13 cellular contexts compared by ENCODE assay signal in the genomic region with DNA sequence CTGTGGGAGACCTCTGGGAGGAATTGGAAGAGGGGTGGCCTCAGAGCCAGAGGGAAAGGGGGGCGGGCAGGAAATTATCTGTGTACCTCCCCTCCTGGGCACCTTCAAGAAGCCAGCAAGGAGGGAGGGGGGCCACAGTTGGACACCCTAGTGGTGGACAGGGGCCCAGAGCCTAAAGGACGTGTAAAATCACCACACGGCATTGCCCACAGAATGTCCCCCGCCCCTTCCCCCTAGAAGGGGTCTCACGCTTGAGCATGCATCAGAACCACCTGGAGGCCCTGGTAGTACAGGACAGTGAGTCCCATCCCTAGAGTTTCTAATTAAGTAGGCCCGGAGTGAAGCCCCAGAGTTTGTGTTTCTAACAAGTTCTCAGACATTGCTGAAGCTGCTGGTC. TPM values are rescaled to one million over a fixed set of nuclear protein-coding genes. Genes with fewer than 3 reads are reported as not detected.
DNase-seq lines count a peak whose midpoint lies in the region; ATAC-seq and TF ChIP-seq lines count a peak whose summit lies in the region.
"Had no signal": no experiment of that assay in that cellular context is flagged by ENCODE, and none has a peak within 500 bp of the region (broad histone marks: within the 10 kb centered on the region; RNA-seq: fewer than 3 reads in every experiment).

No MANE protein-coding gene starts in this region.

- H3K27ac Mint-ChIP-seq in naive thymus-derived CD8-positive, alpha-beta T cell: peak overlapping the region in 8 of 10 donors; percentile 38 to 94 (median 79)

- TF ChIP-seq CTCF in OCI-LY7 (conservative IDR thresholded peaks at IDR 0.05; ENCODE audit: low read length): no peak
- TF ChIP-seq CTCF in thoracic aorta (IDR thresholded peaks at IDR 0.05): no peak
- TF ChIP-seq CTCF in mucosa of descending colon (IDR thresholded peaks at IDR 0.05): no peak

- POLR2A ChIA-PET in OCI-LY7 (lab: Charles Lee): no interaction called here
- POLR2A ChIA-PET in naive thymus-derived CD8-positive, alpha-beta T cell (lab: Charles Lee): interaction anchor here (0.6 to 1.3 kb wide), 3 partner anchors 44 to 120 kb away, joined by 3 to 4 read pairs (median 3); no protein-coding TSS in a partner anchor

- CTCF ChIA-PET in OCI-LY7 (lab: Charles Lee; ENCODE audit: unreplicated experiment): interaction anchor here (1.0 to 2.6 kb wide), 2 partner anchors 25 to 50 kb away, joined by 3 to 8 read pairs; no protein-coding TSS in a partner anchor

- H3K36me3 Mint-ChIP-seq in naive thymus-derived CD8-positive, alpha-beta T cell: peaks cover 0 to 14% (median 0%) of the 10 kb centered on the region in 3 donors

- ATAC-seq in naive thymus-derived CD8-positive, alpha-beta T cell: no peak
- ATAC-seq in thoracic aorta (ENCODE audit: insufficient number of reproducible peaks, low FRiP score, low read depth): no peak
- ATAC-seq in mucosa of descending colon: no peak
- no peak for ATAC-seq in HG03378 (IDR thresholded peaks at IDR 0.05; ENCODE audit: unreplicated experiment)

- BruUV-seq in OCI-LY7 (replicated peaks; lab: Mats Ljungman, UMichigan): no TSS peak

- H3K4me1 Mint-ChIP-seq in naive thymus-derived CD8-positive, alpha-beta T cell: peaks cover 27 to 60% (median 42%) of the 10 kb centered on the region in 4 donors

- H3K4me3 Mint-ChIP-seq in naive thymus-derived CD8-positive, alpha-beta T cell: no peak overlapping the region
- H3K4me3 Mint-ChIP-seq: activated naive CD4-positive, alpha-beta T cell treated with anti-CD3 and anti-CD28 coated beads, Interleukin-2, amount 10 ng/mL, durations not matched to agents 7 days and 5 days had no signal

- H3K27ac ChIP-seq in OCI-LY7 (ENCODE audit: low read depth, low read length, poor library complexity, severe bottlenecking) (no peak overlapping the region), thoracic aorta (peak overlapping the region; percentile 75 to 93)
- H3K27ac ChIP-seq: foreskin keratinocyte had no signal

- peaks cover 17% of the 10 kb centered on the region for H3K4me1 ChIP-seq in OCI-LY7 (ENCODE audit: insufficient read depth, low read length, poor library complexity, severe bottlenecking)
- peaks cover 17 to 40% of the 10 kb centered on the region in 2 donors for H3K4me1 ChIP-seq in thoracic aorta (ENCODE audit: control insufficient read depth in 1 of 2, low read depth in 2 of 2)
- peaks cover 11% of the 10 kb centered on the region for H3K4me1 ChIP-seq in mucosa of descending colon (ENCODE audit: low read depth)
- H3K4me1 ChIP-seq: foreskin keratinocyte had no signal

- H3K36me3 ChIP-seq in OCI-LY7 (ENCODE audit: insufficient read depth, low read length) (no peaks in the 10 kb centered on the region), thoracic aorta (no peaks in the 10 kb centered on the region), mucosa of descending colon (ENCODE audit: low read depth) (no peaks in the 10 kb centered on the region)

- no peaks in the 10 kb centered on the region for H3K27me3 ChIP-seq in thoracic aorta (replicated peaks; ENCODE audit: insufficient read depth)
- H3K27me3 ChIP-seq: foreskin keratinocyte had no signal

- peak overlapping the region; percentile 20; the same call in 1 of the 2 replicates for H3K4me2 ChIP-seq in OCI-LY7 (ENCODE audit: low read length)

- no peak for DNase-seq in OCI-LY7 (ENCODE audit: low spot score)
- DNase-seq in ecto neural progenitor cell (ENCODE audit: low spot score): peak; percentile 54
- DNase-seq in naive thymus-derived CD8-positive, alpha-beta T cell: no peak
- no peak for DNase-seq in thoracic aorta (ENCODE audit: low spot score)
- no peak for DNase-seq in NCI-H1092 (lab: John Stamatoyannopoulos, UW)
- DNase-seq in mucosa of descending colon: no peak
- no peak for DNase-seq in T-helper 9 cell

- H3K79me2 ChIP-seq in OCI-LY7 (ENCODE audit: insufficient read depth, low read depth, low read length): no peaks in the 10 kb centered on the region

- no peak overlapping the region for H2AFZ ChIP-seq in OCI-LY7 (ENCODE audit: low read length)

- H3K9me3 ChIP-seq in OCI-LY7 (ENCODE audit: low read length) (no peaks in the 10 kb centered on the region), thoracic aorta (no peaks in the 10 kb centered on the region), mucosa of descending colon (no peaks in the 10 kb centered on the region)

- intact Hi-C loops in OCI-LY7 (cut with micrococcal nuclease; ENCODE audit: unreplicated experiment) (no loop called here), mucosa of descending colon (cut with DNase I, micrococcal nuclease) (loop anchor here (10.0 kb wide), 1 partner anchor 118 kb away; no protein-coding TSS in a partner anchor)

- no peaks in the 10 kb centered on the region for H3K27me3 Mint-ChIP-seq in naive thymus-derived CD8-positive, alpha-beta T cell

- H3K4me3 ChIP-seq in OCI-LY7 (ENCODE audit: low read depth, low read length, poor library complexity, severe bottlenecking) (no peak overlapping the region), thoracic aorta (no peak overlapping the region), mucosa of descending colon (no peak overlapping the region)

- H3K9me3 Mint-ChIP-seq in naive thymus-derived CD8-positive, alpha-beta T cell: no peaks in the 10 kb centered on the region
- H3K9me3 Mint-ChIP-seq: activated naive CD4-positive, alpha-beta T cell treated with anti-CD3 and anti-CD28 coated beads, Interleukin-2, amount 10 ng/mL, durations not matched to agents 7 days and 5 days; CD8-positive, alpha-beta T cell had no signal

- H3K9me2 ChIP-seq in OCI-LY7 (ENCODE audit: insufficient read depth, low read length): no peaks in the 10 kb centered on the region

- H4K20me1 ChIP-seq in OCI-LY7 (ENCODE audit: insufficient read depth, low read length): no peaks in the 10 kb centered on the region

RNA-seq across cellular contexts. Expression of gene ENDOU, which starts 8.2 kb away (rescaled TPM):
- 0.19 TPM in 1 of 2 replicates, not detected in the other for total RNA-seq in OCI-LY7 (2014; rRNA removed; shearing (Covaris generic))
- 0.55 TPM in 1 of 2 replicates, not detected in the other for total RNA-seq in OCI-LY7 (2022)
- not detected for total RNA-seq in naive thymus-derived CD8-positive, alpha-beta T cell
- polyA plus RNA-seq in naive thymus-derived CD8-positive, alpha-beta T cell: not detected
- total RNA-seq in thoracic aorta: under 1 TPM in 1 of 2 donors, not detected in 1; 0.49 TPM
- under 1 TPM in 2 of 3 donors, not detected in 1; 0.19 to 0.31 TPM for total RNA-seq in mucosa of descending colon
- total RNA-seq: HT1080, kidney epithelial cell had no signal

RNA-seq across cellular contexts. Expression of gene RPAP3, which starts 11.2 kb away (rescaled TPM):
- total RNA-seq in OCI-LY7 (2014; rRNA removed; shearing (Covaris generic)): 21.6 and 25.1 TPM in 2 replicates
- total RNA-seq in OCI-LY7 (2022) (52.9 and 53.9 TPM in 2 replicates), thoracic aorta (10 to 100 TPM in 1 of 2 donors, 1 to 10 TPM in 1; 8.1 to 16.8 TPM), mucosa of descending colon (10 to 100 TPM; 16.5 to 26.0 (median 20.0) TPM)
- total RNA-seq in naive thymus-derived CD8-positive, alpha-beta T cell: 10 to 100 TPM; 41.5 to 41.8 TPM
- polyA plus RNA-seq in naive thymus-derived CD8-positive, alpha-beta T cell: 10 to 100 TPM; 34.6 to 38.7 (median 36.0) TPM

RNA-seq across cellular contexts. Expression of gene RAPGEF3, which starts 41.6 kb away (rescaled TPM):
- total RNA-seq in OCI-LY7 (2014; rRNA removed; shearing (Covaris generic)): 0.69 and 0.80 TPM in 2 replicates
- total RNA-seq in OCI-LY7 (2022) (2.9 and 4.7 TPM in 2 replicates), thoracic aorta (10 to 100 TPM; 40.9 to 77.4 TPM), mucosa of descending colon (10 to 100 TPM in 2 of 3 donors, 1 to 10 TPM in 1; 9.5 to 15.6 (median 11.4) TPM)
- total RNA-seq in naive thymus-derived CD8-positive, alpha-beta T cell: under 1 TPM; 0.63 to 0.65 TPM
- under 1 TPM; 0.08 to 0.27 (median 0.12) TPM for polyA plus RNA-seq in naive thymus-derived CD8-positive, alpha-beta T cell

RNA-seq across cellular contexts. Expression of gene SLC48A1, which starts 56.0 kb away (rescaled TPM):
- 3.8 and 9.6 TPM in 2 replicates for total RNA-seq in OCI-LY7 (2014; rRNA removed; shearing (Covaris generic))
- total RNA-seq in OCI-LY7 (2022) (8.6 and 12.0 TPM in 2 replicates), thoracic aorta (100 to 1,000 TPM in 1 of 2 donors, 10 to 100 TPM in 1; 60.5 to 107 TPM), mucosa of descending colon (10 to 100 TPM; 17.2 to 35.4 (median 19.1) TPM)
- 10 to 100 TPM; 11.5 to 12.8 TPM for total RNA-seq in naive thymus-derived CD8-positive, alpha-beta T cell
- polyA plus RNA-seq in naive thymus-derived CD8-positive, alpha-beta T cell: 10 to 100 TPM in 1 of 3 donors, 1 to 10 TPM in 2; 9.4 to 11.6 (median 9.7) TPM
